1 cellular context compared by ENCODE assay signal in the genomic region with DNA sequence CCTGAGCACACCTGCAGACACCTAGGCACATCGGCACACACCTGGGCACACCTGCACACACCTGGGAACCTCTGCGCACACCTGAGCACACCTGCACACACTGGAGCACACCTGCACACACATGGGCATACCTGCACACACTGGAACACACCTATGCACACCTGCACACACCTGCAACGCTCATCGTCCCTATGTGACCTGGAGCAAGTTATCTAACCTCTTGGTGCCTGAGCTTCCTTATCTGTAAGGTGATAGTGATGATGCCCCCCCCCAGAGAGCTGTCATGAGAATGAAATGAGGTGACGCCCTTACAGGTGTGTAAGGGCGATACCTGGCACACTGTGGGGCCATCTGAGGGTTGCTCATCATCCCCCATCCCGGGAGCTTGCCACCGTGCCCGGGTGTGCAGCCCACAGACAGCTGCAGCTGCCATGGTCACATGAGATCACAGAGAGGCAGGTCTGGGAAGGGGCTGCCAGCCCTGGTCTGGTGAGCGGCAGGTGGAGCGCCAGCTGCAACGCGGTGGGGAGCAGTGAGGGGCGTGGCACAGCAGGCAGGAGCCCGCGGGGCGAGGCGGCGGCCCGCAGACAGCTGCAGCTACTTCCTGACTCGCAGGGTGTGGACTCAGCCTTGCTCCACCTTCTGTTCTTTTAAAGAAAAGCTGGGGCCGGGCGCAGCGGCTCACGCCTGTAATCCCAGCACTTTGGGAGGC.
TF ChIP-seq lines count a peak whose summit lies in the region.

No MANE protein-coding gene starts in this region.

TF ChIP-seq in HepG2, 621 proteins besides CTCF, POLR2A, EP300 and RAD21 (continued from another document):
- TF ChIP-seq ZNF609 (CRISPR knock-in tag; IDR thresholded peaks at IDR 0.05; ENCODE audit: borderline replicate concordance) (0 out of 2 replicates have a peak, but pooled peaks have one; percentile 8), MTA1 (CRISPR knock-in tag; IDR thresholded peaks at IDR 0.05; ENCODE audit: borderline replicate concordance) (0 out of 2 replicates have a peak, but pooled peaks have one; percentile 39), SIN3A (IDR thresholded peaks at IDR 0.05; ENCODE audit: borderline replicate concordance, low read depth, low read length) (no peak), ZBTB20 (CRISPR knock-in tag; IDR thresholded peaks at IDR 0.05; ENCODE audit: borderline replicate concordance, low read depth) (no peak), TCF7 (IDR thresholded peaks at IDR 0.05; ENCODE audit: low read depth) (no peak), FOXA3 (CRISPR knock-in tag; IDR thresholded peaks at IDR 0.05) (no peak), TFDP1 (CRISPR knock-in tag; IDR thresholded peaks at IDR 0.05; ENCODE audit: borderline replicate concordance) (peak; percentile 43; the same call in 1 of the 2 replicates), ZMAT5 (CRISPR knock-in tag; IDR thresholded peaks at IDR 0.05; ENCODE audit: borderline replicate concordance, low read depth) (no peak), ZNF251 (CRISPR knock-in tag; IDR thresholded peaks at IDR 0.05) (no peak), CCAR2 (optimal IDR thresholded peaks at IDR 0.05; ENCODE audit: low read depth, low read length) (no peak), NFIC (IDR thresholded peaks at IDR 0.05; ENCODE audit: low read length) (no peak), CBX2 (IDR thresholded peaks at IDR 0.05; ENCODE audit: low read depth, low read length) (no peak), CBX2 (CRISPR knock-in tag; IDR thresholded peaks at IDR 0.05; ENCODE audit: low read depth) (no peak), TOPORS (CRISPR knock-in tag; IDR thresholded peaks at IDR 0.05) (no peak), ZNF337 (CRISPR knock-in tag; IDR thresholded peaks at IDR 0.05; ENCODE audit: borderline replicate concordance, low read depth) (0 out of 2 replicates have a peak, but pooled peaks have one; percentile 38), DNMT1 (CRISPR knock-in tag; IDR thresholded peaks at IDR 0.05) (0 out of 2 replicates have a peak, but pooled peaks have one; percentile 45), HMG20B (CRISPR knock-in tag; conservative IDR thresholded peaks at IDR 0.05) (no peak), GABPB1 (CRISPR knock-in tag; IDR thresholded peaks at IDR 0.05) (peak; percentile 31; the same call in 1 of the 2 replicates), ZXDC (CRISPR knock-in tag; IDR thresholded peaks at IDR 0.05) (no peak), ZNF740 (CRISPR knock-in tag; IDR thresholded peaks at IDR 0.05) (0 out of 2 replicates have a peak, but pooled peaks have one; percentile 55), TCF12 (IDR thresholded peaks at IDR 0.05) (no peak), TCF12 (CRISPR knock-in tag; IDR thresholded peaks at IDR 0.05) (0 out of 2 replicates have a peak, but pooled peaks have one; percentile 8), ZNF605 (CRISPR knock-in tag; IDR thresholded peaks at IDR 0.05) (0 out of 2 replicates have a peak, but pooled peaks have one; percentile 15), MEIS1 (CRISPR knock-in tag; IDR thresholded peaks at IDR 0.05; ENCODE audit: borderline replicate concordance) (no peak), ETV5 (CRISPR knock-in tag; IDR thresholded peaks at IDR 0.05; ENCODE audit: borderline replicate concordance) (peak; percentile 6; the same call in 1 of the 2 replicates), SAP130 (CRISPR knock-in tag; IDR thresholded peaks at IDR 0.05; ENCODE audit: low read depth) (peak; percentile 40; the same call in 1 of the 2 replicates), ZSCAN21 (CRISPR knock-in tag; IDR thresholded peaks at IDR 0.05; ENCODE audit: borderline replicate concordance) (0 out of 2 replicates have a peak, but pooled peaks have one; percentile 6), NKX3-1 (CRISPR knock-in tag; IDR thresholded peaks at IDR 0.05) (no peak), MBD4 (IDR thresholded peaks at IDR 0.05; ENCODE audit: borderline replicate concordance, low read length) (no peak), ZNF317 (CRISPR knock-in tag; IDR thresholded peaks at IDR 0.05) (0 out of 2 replicates have a peak, but pooled peaks have one; percentile 2), RARA (CRISPR knock-in tag; IDR thresholded peaks at IDR 0.05) (no peak)
- TF ChIP-seq, protein P1, sequence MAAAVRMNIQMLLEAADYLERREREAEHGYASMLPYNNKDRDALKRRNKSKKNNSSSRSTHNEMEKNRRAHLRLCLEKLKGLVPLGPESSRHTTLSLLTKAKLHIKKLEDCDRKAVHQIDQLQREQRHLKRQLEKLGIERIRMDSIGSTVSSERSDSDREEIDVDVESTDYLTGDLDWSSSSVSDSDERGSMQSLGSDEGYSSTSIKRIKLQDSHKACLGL (CRISPR knock-in tag; IDR thresholded peaks at IDR 0.05): 0 out of 2 replicates have a peak, but pooled peaks have one; percentile 32
- TF ChIP-seq, protein P2, sequence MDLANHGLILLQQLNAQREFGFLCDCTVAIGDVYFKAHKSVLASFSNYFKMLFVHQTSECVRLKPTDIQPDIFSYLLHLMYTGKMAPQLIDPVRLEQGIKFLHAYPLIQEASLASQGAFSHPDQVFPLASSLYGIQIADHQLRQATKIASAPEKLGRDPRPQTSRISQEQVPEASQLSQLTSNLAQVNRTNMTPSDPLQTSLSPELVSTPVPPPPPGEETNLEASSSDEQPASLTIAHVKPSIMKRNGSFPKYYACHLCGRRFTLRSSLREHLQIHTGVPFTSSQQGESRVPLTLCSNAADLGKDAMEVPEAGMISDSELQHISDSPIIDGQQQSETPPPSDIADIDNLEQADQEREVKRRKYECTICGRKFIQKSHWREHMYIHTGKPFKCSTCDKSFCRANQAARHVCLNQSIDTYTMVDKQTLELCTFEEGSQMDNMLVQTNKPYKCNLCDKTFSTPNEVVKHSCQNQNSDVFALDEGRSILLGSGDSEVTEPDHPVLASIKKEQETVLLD (CRISPR knock-in tag; IDR thresholded peaks at IDR 0.05; ENCODE audit: low read depth): no peak
- TF ChIP-seq, protein P3, sequence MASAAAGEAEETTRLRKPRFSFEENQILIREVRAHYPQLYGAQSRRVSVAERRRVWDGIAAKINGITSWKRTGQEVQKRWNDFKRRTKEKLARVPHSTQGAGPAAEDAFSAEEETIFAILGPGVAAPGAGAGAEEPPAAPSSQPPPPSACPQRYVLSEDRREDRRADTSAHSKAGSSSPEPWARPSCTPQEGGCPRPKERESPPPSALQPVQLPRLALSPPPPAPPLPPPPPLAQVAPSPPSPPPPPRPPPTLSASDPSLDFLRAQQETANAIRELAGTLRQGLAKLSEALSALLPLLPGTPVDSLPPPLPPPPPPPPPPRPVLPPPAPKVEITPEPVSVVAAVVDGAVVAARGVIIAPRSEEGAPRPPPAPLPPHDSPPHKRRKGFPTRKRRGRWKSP (CRISPR knock-in tag; IDR thresholded peaks at IDR 0.05): no peak
